ENCODE assay signal across 13 cellular contexts in genomic region chr1:115183158-115183557, GRCh38.
DNase-seq lines count a peak whose midpoint lies in the region; ATAC-seq, FAIRE-seq and TF ChIP-seq lines count a peak whose summit lies in the region.
"Had no signal": no experiment of that assay in that cellular context is flagged by ENCODE, and none has a peak within 500 bp of the region (broad histone marks: within the 10 kb centered on the region; RNA-seq: fewer than 3 reads in every experiment).

No MANE protein-coding gene starts in this region.

- ATAC-seq in HepG2 = no peak
- no peak for ATAC-seq in right lobe of liver
- no peak for ATAC-seq in Panc1
- ATAC-seq in HG03095 (IDR thresholded peaks at IDR 0.05; ENCODE audit: unreplicated experiment) = no peak
- ATAC-seq: left colon had no signal

- DNase-seq in HepG2 (ENCODE audit: low spot score) (no peak), right lobe of liver (no peak), Panc1 (ENCODE audit: low read depth, low spot score) (no peak), iPS DF 6.9 (ENCODE audit: low read depth, low spot score) (peak; percentile 16), NCI-H1436 (lab: John Stamatoyannopoulos, UW) (no peak), hepatocyte (ENCODE audit: low spot score) (no peak)
- DNase-seq: naive B cell, NCI-H1105 treated with DMSO at 0.1 percent for 48 hours, T-helper 9 cell, upper lobe of left lung had no signal

- H3K4me3 ChIP-seq in HepG2 (replicated peaks in 1 of 3; ENCODE audit: insufficient read depth in 1 of 3, low read depth in 2 of 3, low read length in 3 of 3) (no peak overlapping the region), right lobe of liver (no peak overlapping the region), Panc1 (ENCODE audit: low read depth in 2 of 2, low read length in 2 of 2) (no peak overlapping the region), iPS DF 6.9 (ENCODE audit: low read length) (no peak overlapping the region), hepatocyte (no peak overlapping the region)
- H3K4me3 ChIP-seq: cardiac muscle cell, upper lobe of left lung had no signal

- H3K79me2 ChIP-seq in HepG2 (ENCODE audit: insufficient read depth, low read length) = no peaks in the 10 kb centered on the region
- no peaks in the 10 kb centered on the region for H3K79me2 ChIP-seq in hepatocyte

- H3K27ac ChIP-seq in HepG2 (ENCODE audit: extremely low read length, insufficient read depth, low read length) (no peak overlapping the region), right lobe of liver (no peak overlapping the region), Panc1 (ENCODE audit: low read length) (no peak overlapping the region), iPS DF 6.9 (ENCODE audit: low read length) (no peak overlapping the region), hepatocyte (no peak overlapping the region)
- H3K27ac ChIP-seq: upper lobe of left lung had no signal

- in situ Hi-C loops in HepG2 (cut with HindIII; ENCODE audit: extremely low pct_ligation_motif_present, low pct_unique_long_range_greater_than_20kb) = no loop called here
- in situ Hi-C loops in Panc1 (cut with HindIII; ENCODE audit: low pct_unique_long_range_greater_than_20kb, low sequenced_read_pairs) = no loop called here

- H3K9me3 ChIP-seq in HepG2 (ENCODE audit: low read length) (no peaks in the 10 kb centered on the region), right lobe of liver (no peaks in the 10 kb centered on the region), Panc1 (ENCODE audit: control insufficient read depth, insufficient read depth, low read depth, low read length) (no peaks in the 10 kb centered on the region), iPS DF 6.9 (ENCODE audit: control insufficient read depth, insufficient read depth, low read length) (no peaks in the 10 kb centered on the region), hepatocyte (ENCODE audit: low read depth) (no peaks in the 10 kb centered on the region)
- H3K9me3 ChIP-seq: upper lobe of left lung had no signal

- BruUV-seq in HepG2 (replicated peaks; lab: Mats Ljungman, UMichigan) (no TSS peak), Panc1 (replicated peaks; lab: Mats Ljungman, UMichigan) (no TSS peak)

- WGBS in HepG2 (ENCODE audit: low lambda C conversion rate) = 8% methylated on average over 6 of the region's 6 CpGs
- WGBS in right lobe of liver (ENCODE audit: insufficient coverage, low coverage, low lambda C conversion rate, missing lambda C conversion rate) = 82% methylated on average over 3 of the region's 6 CpGs
- WGBS in iPS DF 6.9 (ENCODE audit: insufficient coverage, insufficient read length) = no CpG with 5 or more reads among the region's 6 CpGs
- 89% methylated on average over 6 of the region's 6 CpGs for WGBS in hepatocyte (ENCODE audit: low lambda C conversion rate, missing lambda C conversion rate)

- H3K4me1 ChIP-seq in HepG2 (ENCODE audit: insufficient read depth, low read length) (no peaks in the 10 kb centered on the region), right lobe of liver (peaks cover 0 to 5% (median 0%) of the 10 kb centered on the region in 4 donors), Panc1 (ENCODE audit: control insufficient read depth, insufficient read depth, low read length) (no peaks in the 10 kb centered on the region), iPS DF 6.9 (ENCODE audit: control insufficient read depth, insufficient read depth, low read length) (no peaks in the 10 kb centered on the region), hepatocyte (ENCODE audit: insufficient read depth) (peaks cover 16% of the 10 kb centered on the region)
- H3K4me1 ChIP-seq: upper lobe of left lung had no signal

- no peak for FAIRE-seq in HepG2 (lab: Jason Lieb, UNC)

- TF ChIP-seq EP300 in HepG2 (IDR thresholded peaks at IDR 0.05; ENCODE audit: low read depth in 2 of 2, low read length in 2 of 2) (no peak), HepG2 (CRISPR knock-in tag; IDR thresholded peaks at IDR 0.05; ENCODE audit: borderline replicate concordance) (no peak)

- POLR2A ChIA-PET in HepG2 (lab: Yijun Ruan, JAX) (no interaction called here), Panc1 (lab: Charles Lee) (no interaction called here)

- H4K20me1 ChIP-seq in HepG2 (ENCODE audit: insufficient read depth, low read length) (no peaks in the 10 kb centered on the region), hepatocyte (ENCODE audit: insufficient read depth, poor library complexity, severe bottlenecking) (no peaks in the 10 kb centered on the region)

- no peaks in the 10 kb centered on the region for H3K27me3 ChIP-seq in HepG2 (ENCODE audit: control insufficient read depth in 1 of 2, insufficient read depth in 2 of 2, low read length in 2 of 2)
- no peaks in the 10 kb centered on the region for H3K27me3 ChIP-seq in right lobe of liver
- H3K27me3 ChIP-seq in Panc1 (ENCODE audit: control insufficient read depth, insufficient read depth, low read length) = no peaks in the 10 kb centered on the region
- no peaks in the 10 kb centered on the region for H3K27me3 ChIP-seq in iPS DF 6.9 (ENCODE audit: control insufficient read depth, insufficient read depth, low read length)
- no peaks in the 10 kb centered on the region for H3K27me3 ChIP-seq in hepatocyte
- H3K27me3 ChIP-seq: cardiac muscle cell, upper lobe of left lung had no signal

- H2AFZ ChIP-seq in HepG2 (ENCODE audit: low read length) = no peak overlapping the region
- no peak overlapping the region for H2AFZ ChIP-seq in hepatocyte

- no peak overlapping the region for H3K4me2 ChIP-seq in HepG2 (ENCODE audit: low read depth, low read length)
- H3K4me2 ChIP-seq in hepatocyte = no peak overlapping the region

- TF ChIP-seq CTCF in HepG2 (CRISPR knock-in tag; IDR thresholded peaks at IDR 0.05) = no peak
- no peak for TF ChIP-seq CTCF in right lobe of liver (IDR thresholded peaks at IDR 0.05)
- TF ChIP-seq CTCF in Panc1 (IDR thresholded peaks at IDR 0.05) = peak; percentile 12; the same call in 1 of the 2 replicates
- TF ChIP-seq CTCF in hepatocyte (IDR thresholded peaks at IDR 0.05; ENCODE audit: poor library complexity) = no peak

- CTCF ChIA-PET in HepG2 (lab: Yijun Ruan, JAX; ENCODE audit: low intra/inter-chr PET ratio, low total read pairs) = no interaction called here
- CTCF ChIA-PET in Panc1 (lab: Charles Lee) = no interaction called here

- intact Hi-C loops in HepG2 (cut with micrococcal nuclease; ENCODE audit: unreplicated experiment) (no loop called here), right lobe of liver (cut with DNase I) (no loop called here), Panc1 (cut with micrococcal nuclease; ENCODE audit: unreplicated experiment) (no loop called here)

- H3K9ac ChIP-seq in HepG2 (ENCODE audit: insufficient read depth, low read depth, low read length) = no peak overlapping the region

- no peaks in the 10 kb centered on the region for H3K36me3 ChIP-seq in HepG2 (replicated peaks in 1 of 2; ENCODE audit: control insufficient read depth in 1 of 2, insufficient read depth in 2 of 2, low read length in 2 of 2)
- no peaks in the 10 kb centered on the region for H3K36me3 ChIP-seq in right lobe of liver
- no peaks in the 10 kb centered on the region for H3K36me3 ChIP-seq in Panc1 (ENCODE audit: control insufficient read depth, insufficient read depth, low read length)
- no peaks in the 10 kb centered on the region for H3K36me3 ChIP-seq in iPS DF 6.9 (ENCODE audit: control insufficient read depth, insufficient read depth, low read length)
- H3K36me3 ChIP-seq in hepatocyte (replicated peaks; ENCODE audit: insufficient read depth, low read depth) = no peaks in the 10 kb centered on the region
- H3K36me3 ChIP-seq: cardiac muscle cell, upper lobe of left lung had no signal

- TF ChIP-seq RAD21 in HepG2 (CRISPR knock-in tag; IDR thresholded peaks at IDR 0.05) = no peak

- TF ChIP-seq POLR2A in HepG2 (IDR thresholded peaks at IDR 0.05; ENCODE audit: insufficient read depth in 1 of 2, low read depth in 2 of 2, low read length in 2 of 2) (no peak), right lobe of liver (IDR thresholded peaks at IDR 0.05) (no peak)

- H3K9me2 ChIP-seq in hepatocyte (replicated peaks; ENCODE audit: insufficient read depth) = no peaks in the 10 kb centered on the region

TF ChIP-seq in HepG2, 621 proteins besides CTCF, POLR2A, EP300 and RAD21:
- TF ChIP-seq STAG1 (CRISPR knock-in tag; IDR thresholded peaks at IDR 0.05) = 0 out of 2 replicates have a peak, but pooled peaks have one; percentile 5
- TF ChIP-seq ZNF431 (CRISPR knock-in tag; IDR thresholded peaks at IDR 0.05; ENCODE audit: borderline replicate concordance, low read depth) = no peak
